ENCODE assay signal across 21 cellular contexts in the genomic region with DNA sequence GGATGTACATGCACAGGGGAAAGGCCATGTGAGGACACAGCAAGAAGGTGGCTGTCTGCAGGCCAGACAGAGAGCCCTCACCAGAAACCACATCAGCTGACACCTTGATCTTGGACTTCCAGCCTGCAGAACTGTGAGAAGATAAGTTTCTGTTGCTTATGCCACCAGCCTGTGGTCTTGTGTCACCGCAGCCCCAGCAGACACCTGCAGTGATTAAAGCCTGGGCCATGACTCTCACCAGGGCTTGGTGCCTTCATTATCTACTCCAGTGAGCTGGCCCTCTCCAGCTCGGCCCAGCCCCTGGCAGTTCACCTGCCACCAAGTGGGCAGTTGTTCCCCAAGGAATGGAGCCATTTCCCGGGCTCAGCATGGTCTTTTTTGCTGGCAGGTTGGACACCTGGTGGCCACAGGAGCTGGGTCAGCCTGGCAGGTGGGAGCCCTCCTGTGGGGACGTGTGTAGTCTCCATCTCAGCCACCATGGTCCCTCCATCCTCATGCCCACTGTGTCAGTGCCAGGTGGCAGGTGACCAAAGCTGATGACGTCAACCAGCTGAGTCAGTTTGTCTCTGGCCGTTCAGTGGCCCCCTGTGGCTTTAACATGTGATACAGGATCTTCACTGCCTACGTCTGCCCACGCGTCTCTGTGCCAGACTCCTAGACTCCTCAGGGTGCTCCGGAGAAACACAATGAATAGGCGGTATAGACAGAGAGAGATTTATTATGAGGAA.
DNase-seq lines count a peak whose midpoint lies in the region; ATAC-seq and TF ChIP-seq lines count a peak whose summit lies in the region.
"Had no signal": no experiment of that assay in that cellular context is flagged by ENCODE, and none has a peak within 500 bp of the region (broad histone marks: within the 10 kb centered on the region; RNA-seq: fewer than 3 reads in every experiment).

No MANE protein-coding gene starts in this region.

- no peaks in the 10 kb centered on the region for H3K36me3 Mint-ChIP-seq in nephron progenitor cell (ENCODE audit: low read depth)
- H3K36me3 Mint-ChIP-seq: CD8-positive, alpha-beta T cell had no signal

- DNase-seq in A673 (ENCODE audit: low spot score), result peak; percentile 77
- peak; percentile 68 for DNase-seq in G401 (ENCODE audit: low spot score)
- peak; percentile 83 for DNase-seq in NCI-H2029 (lab: John Stamatoyannopoulos, UW)
- DNase-seq in astrocyte of the hippocampus (ENCODE audit: low read depth, low spot score), result peak; percentile 8
- DNase-seq in nephron progenitor cell, result no peak
- DNase-seq: activated CD8-positive, alpha-beta memory T cell treated with anti-CD3 and anti-CD28 coated beads, Interleukin-2, amount 50 U/mL, for 4 hours; CD8-positive, alpha-beta T cell; cortex of kidney; EL; MV-4-11; NCI-H1930; NCI-H524; stimulated activated CD4-positive, alpha-beta T cell treated with anti-CD3 and anti-CD28 coated beads, Interleukin-4, amount 100 ng/mL, for 1 hour; stimulated activated naive CD8-positive, alpha-beta T cell treated with anti-CD3 and anti-CD28 coated beads, Interleukin-15, Interleukin-2, amounts not matched to agents 100 U/mL and 50 U/mL, for 24 hours; T-helper 17 cell; tibial artery had no signal

- ATAC-seq in GM21381 (IDR thresholded peaks at IDR 0.05; ENCODE audit: unreplicated experiment) (no peak), HG02885 (IDR thresholded peaks at IDR 0.05; ENCODE audit: poor library complexity, unreplicated experiment) (no peak)
- ATAC-seq: CD8-positive, alpha-beta T cell; stimulated activated naive CD8-positive, alpha-beta T cell treated with anti-CD3 and anti-CD28 coated beads, Interleukin-15, Interleukin-2, amounts not matched to agents 100 U/mL and 50 U/mL, for 24 hours; T-helper 17 cell had no signal

- no peak overlapping the region for H3K4me3 Mint-ChIP-seq in nephron progenitor cell
- H3K4me3 Mint-ChIP-seq: CD8-positive, alpha-beta T cell; T-helper 17 cell had no signal

- peaks cover 28% of the 10 kb centered on the region for H3K4me1 Mint-ChIP-seq in nephron progenitor cell
- H3K4me1 Mint-ChIP-seq: T-helper 17 cell had no signal

- H3K27me3 Mint-ChIP-seq in nephron progenitor cell (ENCODE audit: low read depth, poor library complexity), result peaks cover 2% of the 10 kb centered on the region

- H3K36me3 ChIP-seq in A673 (ENCODE audit: insufficient read depth, low read length, poor library complexity, severe bottlenecking), result no peaks in the 10 kb centered on the region
- H3K36me3 ChIP-seq: tibial artery had no signal

- TF ChIP-seq CTCF in A673 (conservative IDR thresholded peaks at IDR 0.05; ENCODE audit: low read depth, low read length) (no peak), nephron progenitor cell (IDR thresholded peaks at IDR 0.05) (no peak)

- peaks cover 9% of the 10 kb centered on the region for H3K4me1 ChIP-seq in A673 (ENCODE audit: insufficient read depth, low read length, poor library complexity, severe bottlenecking)
- H3K4me1 ChIP-seq: tibial artery had no signal

- no peak overlapping the region for H3K4me3 ChIP-seq in A673 (ENCODE audit: low read depth, low read length, poor library complexity, severe bottlenecking)
- H3K4me3 ChIP-seq: hepatocyte, smooth muscle cell, tibial artery had no signal

- CTCF ChIA-PET in A673 (lab: Charles Lee), result no interaction called here

- POLR2A ChIA-PET in A673 (lab: Charles Lee; ENCODE audit: low non-redundant PET), result no interaction called here

- in situ Hi-C loops in G401 (cut with HindIII; ENCODE audit: low sequenced_read_pairs), result loop anchor here (10.0 kb wide), 1 partner anchor 175 kb away; no protein-coding TSS in a partner anchor

- peaks cover 5% of the 10 kb centered on the region for H3K9me3 Mint-ChIP-seq in nephron progenitor cell
- H3K9me3 Mint-ChIP-seq: CD8-positive, alpha-beta T cell had no signal

- BruUV-seq in A673 (replicated peaks; lab: Mats Ljungman, UMichigan), result no TSS peak

- intact Hi-C loops in A673 (cut with micrococcal nuclease; ENCODE audit: unreplicated experiment), result no loop called here

- H3K9me3 ChIP-seq in A673 (ENCODE audit: low read depth, low read length, poor library complexity, severe bottlenecking), result no peaks in the 10 kb centered on the region
- H3K9me3 ChIP-seq: tibial artery had no signal

- H3K27ac Mint-ChIP-seq in nephron progenitor cell, result no peak overlapping the region
- H3K27ac Mint-ChIP-seq: CD8-positive, alpha-beta T cell; T-helper 17 cell had no signal

- no peaks in the 10 kb centered on the region for H3K27me3 ChIP-seq in A673 (replicated peaks; ENCODE audit: insufficient read depth, low read depth, low read length, poor library complexity)
- H3K27me3 ChIP-seq: hepatocyte had no signal

- no peak overlapping the region for H3K27ac ChIP-seq in A673 (ENCODE audit: low read depth, low read length, poor library complexity, severe bottlenecking)
- H3K27ac ChIP-seq: hepatocyte, tibial artery, VCaP had no signal
